ENCODE assay signal across 1 cellular context in genomic region chr17:78272914-78273258, GRCh38.
TF ChIP-seq lines count a peak whose summit lies in the region.

No MANE protein-coding gene starts in this region.

TF ChIP-seq in IMR-90, 13 proteins besides CTCF, POLR2A, EP300 and RAD21 (continued from another document):
- TF ChIP-seq MAZ (IDR thresholded peaks at IDR 0.05; ENCODE audit: borderline replicate concordance, low read depth, low read length): no peak
